In the genomic region with DNA sequence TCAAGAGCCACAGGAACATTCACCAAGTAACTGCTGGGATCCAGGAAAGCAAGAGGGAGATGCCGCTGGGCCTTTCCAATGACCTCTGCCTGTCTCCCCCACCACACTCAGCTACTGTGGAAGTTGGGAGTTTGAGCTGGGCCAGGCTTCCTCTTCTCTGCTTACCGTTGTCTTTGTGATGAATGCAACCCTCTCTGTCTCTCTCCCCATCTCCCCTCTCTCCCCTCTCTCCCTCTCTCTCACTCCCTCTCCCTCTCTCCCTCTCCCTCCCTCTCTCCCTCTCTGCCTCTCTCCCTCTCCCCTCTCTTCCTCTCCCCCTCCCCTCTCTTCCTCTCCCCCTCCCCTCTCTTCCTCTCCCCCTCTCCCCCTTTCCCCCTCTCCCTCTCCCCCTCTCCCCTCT, we compare ENCODE assay signal across 19 cellular contexts. TPM values are rescaled to one million over a fixed set of nuclear protein-coding genes. Genes with fewer than 3 reads are reported as not detected.
DNase-seq lines count a peak whose midpoint lies in the region; ATAC-seq and TF ChIP-seq lines count a peak whose summit lies in the region.
"Had no signal": no experiment of that assay in that cellular context is flagged by ENCODE, and none has a peak within 500 bp of the region (broad histone marks: within the 10 kb centered on the region; RNA-seq: fewer than 3 reads in every experiment).

No MANE protein-coding gene starts in this region.

- H4K8ac ChIP-seq in H9 (replicated peaks; ENCODE audit: insufficient read length, low read depth, low read length): no peak overlapping the region
- no peak overlapping the region for H4K8ac ChIP-seq in mesenchymal stem cell (ENCODE audit: low read length)

- TF ChIP-seq CTCF in MCF 10A (IDR thresholded peaks at IDR 0.05; ENCODE audit: unreplicated experiment): no peak
- no peak for TF ChIP-seq CTCF in mammary epithelial cell (conservative IDR thresholded peaks at IDR 0.05 in 1 of 2, IDR thresholded peaks at IDR 0.05 in 1 of 2; ENCODE audit: extremely low read depth in 1 of 2, insufficient read depth in 1 of 2, low read depth in 1 of 2, low read length in 2 of 2)
- TF ChIP-seq CTCF in H9 (conservative IDR thresholded peaks at IDR 0.05): no peak

- H3K79me1 ChIP-seq in H9 (ENCODE audit: insufficient read depth, low read depth, low read length, poor library complexity, severe bottlenecking) (no peaks in the 10 kb centered on the region), mesenchymal stem cell (replicated peaks; ENCODE audit: low read length, poor library complexity, severe bottlenecking) (no peaks in the 10 kb centered on the region)

- CTCF ChIA-PET in MCF 10A (lab: Yijun Ruan, JAX) (interaction anchor here (0.7 kb wide), 1 partner anchor 60 kb away, joined by 3 read pairs; no protein-coding TSS in a partner anchor), mammary epithelial cell (lab: Charles Lee; ENCODE audit: low non-redundant PET) (no interaction called here)

- H2BK5ac ChIP-seq in H9 (ENCODE audit: insufficient read length, low read length) (no peak overlapping the region), mesenchymal stem cell (ENCODE audit: low read depth, low read length, poor library complexity, severe bottlenecking) (no peak overlapping the region)

- no peak for DNase-seq in MCF 10A (ENCODE audit: unreplicated experiment)
- no peak for DNase-seq in mammary epithelial cell
- no peak for DNase-seq in H9
- no peak for DNase-seq in T-helper 17 cell
- DNase-seq in mesenchymal stem cell: no peak
- DNase-seq: AML-193; Caco-2; Calu3; CD4-positive, alpha-beta T cell; CD8-positive, alpha-beta T cell; DMS79 treated with DMSO at 0.1 percent for 48 hours; GF-D8 had no signal

- ATAC-seq in T-helper 17 cell: no peak
- ATAC-seq: A549; CD8-positive, alpha-beta T cell had no signal

- H3K56ac ChIP-seq in H9 (ENCODE audit: insufficient read length, low read depth, low read length): no peak overlapping the region

- H2BK12ac ChIP-seq in H9 (ENCODE audit: insufficient read length, low read depth, low read length) (no peak overlapping the region), mesenchymal stem cell (ENCODE audit: low read length in 2 of 2) (no peak overlapping the region)

- no peak overlapping the region for H3K4ac ChIP-seq in H9 (ENCODE audit: low read depth, low read length)
- no peak overlapping the region for H3K4ac ChIP-seq in mesenchymal stem cell (ENCODE audit: low read depth in 1 of 2, low read length in 2 of 2)

- H3K4me3 ChIP-seq in mammary epithelial cell (replicated peaks in 1 of 3; ENCODE audit: insufficient read depth in 1 of 3, low read depth in 2 of 3, low read length in 3 of 3) (no peak overlapping the region), mesenchymal stem cell (ENCODE audit: insufficient read depth in 1 of 2, low read depth in 1 of 2, low read length in 2 of 2) (no peak overlapping the region)
- H3K4me3 ChIP-seq: A549; BLaER1 treated with 17β-estradiol and CSF1 and Interleukin-3, amounts not matched to agents 10 nM and 100 nM had no signal

- H3K27ac Mint-ChIP-seq in MCF 10A (ENCODE audit: low read depth, unreplicated experiment) (peak overlapping the region; percentile 25), H9 (no peak overlapping the region), T-helper 17 cell (peak overlapping the region; percentile 60)
- H3K27ac Mint-ChIP-seq: B cell; CD4-positive, alpha-beta T cell; CD8-positive, alpha-beta T cell had no signal

- H4K91ac ChIP-seq in H9 (ENCODE audit: insufficient read length, low read depth, low read length) (no peak overlapping the region), mesenchymal stem cell (ENCODE audit: low read length) (no peak overlapping the region)

- WGBS in mammary epithelial cell (ENCODE audit: low coverage, missing lambda C conversion rate): 100% methylated on average over 2 of the region's 2 CpGs
- no CpG with 5 or more reads among the region's 2 CpGs for WGBS in H9 (ENCODE audit: extremely low coverage, insufficient read length, low lambda C conversion rate)
- WGBS in mesenchymal stem cell: 83% methylated on average over 2 of the region's 2 CpGs

- H3K27ac ChIP-seq in mammary epithelial cell (ENCODE audit: insufficient read depth, low read depth, low read length) (no peak overlapping the region), H9 (ENCODE audit: insufficient read length, low read depth, low read length) (no peak overlapping the region), mesenchymal stem cell (ENCODE audit: low read length, poor library complexity, severe bottlenecking) (no peak overlapping the region)
- H3K27ac ChIP-seq: 22Rv1; BLaER1 treated with 17β-estradiol and CSF1 and Interleukin-3, amounts not matched to agents 10 nM and 100 nM; C4-2B had no signal

- no peaks in the 10 kb centered on the region for H3K9me3 ChIP-seq in mammary epithelial cell (replicated peaks; ENCODE audit: insufficient read depth, low read length)
- H3K9me3 ChIP-seq in H9 (ENCODE audit: control insufficient read depth, low read depth, low read length): no peaks in the 10 kb centered on the region
- H3K9me3 ChIP-seq in T-helper 17 cell (ENCODE audit: control insufficient read depth, low read length, poor library complexity, severe bottlenecking): no peaks in the 10 kb centered on the region
- H3K9me3 ChIP-seq in mesenchymal stem cell (ENCODE audit: control insufficient read depth, low read length): no peaks in the 10 kb centered on the region
- H3K9me3 ChIP-seq: A549, Caco-2 had no signal

- no peak overlapping the region for H3K4me2 ChIP-seq in mammary epithelial cell (ENCODE audit: insufficient read depth, low read depth, low read length)
- H3K4me2 ChIP-seq in H9 (ENCODE audit: insufficient read depth, insufficient read length, low read length): no peak overlapping the region
- H3K4me2 ChIP-seq in mesenchymal stem cell (ENCODE audit: low read length, poor library complexity, severe bottlenecking): no peak overlapping the region
- H3K4me2 ChIP-seq: A549; BLaER1 treated with 17β-estradiol and CSF1 and Interleukin-3, amounts not matched to agents 10 nM and 100 nM had no signal

- H2AFZ ChIP-seq in mammary epithelial cell (ENCODE audit: low read depth, low read length) (no peak overlapping the region), H9 (ENCODE audit: low read length) (no peak overlapping the region), mesenchymal stem cell (ENCODE audit: low read depth, low read length) (no peak overlapping the region)

- no peak overlapping the region for H3K9ac ChIP-seq in mammary epithelial cell (ENCODE audit: insufficient read depth, low read length)
- H3K9ac ChIP-seq in H9 (ENCODE audit: extremely low read depth, insufficient read length, low read length): no peak overlapping the region
- no peak overlapping the region for H3K9ac ChIP-seq in mesenchymal stem cell (ENCODE audit: low read length)
- H3K9ac ChIP-seq: BLaER1 treated with 17β-estradiol and CSF1 and Interleukin-3, amounts not matched to agents 10 nM and 100 nM had no signal

- H3K14ac ChIP-seq in H9 (ENCODE audit: insufficient read depth, low read length) (0 out of 2 replicates have a peak overlapping the region, but pooled peaks have one; percentile 21), mesenchymal stem cell (ENCODE audit: low read length in 2 of 2) (no peak overlapping the region)

- H3K9me3 Mint-ChIP-seq in MCF 10A (ENCODE audit: unreplicated experiment): no peaks in the 10 kb centered on the region
- no peaks in the 10 kb centered on the region; a peak in 1 of 5 replicates for H3K9me3 Mint-ChIP-seq in H9
- H3K9me3 Mint-ChIP-seq: CD4-positive, alpha-beta T cell; CD8-positive, alpha-beta T cell had no signal

- no peak overlapping the region for H3K4me3 Mint-ChIP-seq in MCF 10A (ENCODE audit: unreplicated experiment)
- no peak overlapping the region for H3K4me3 Mint-ChIP-seq in H9
- H3K4me3 Mint-ChIP-seq in T-helper 17 cell: no peak overlapping the region
- H3K4me3 Mint-ChIP-seq: B cell; CD4-positive, alpha-beta T cell; CD8-positive, alpha-beta T cell had no signal

- dilution Hi-C loops in mammary epithelial cell (cut with HindIII; ENCODE audit: low sequenced_read_pairs): no loop called here

- intact Hi-C loops in MCF 10A (cut with micrococcal nuclease): no loop called here
- intact Hi-C loops in mammary epithelial cell (cut with micrococcal nuclease): no loop called here

- BruUV-seq in MCF 10A (replicated peaks; lab: Mats Ljungman, UMichigan): no TSS peak
- BruUV-seq in mammary epithelial cell (replicated peaks; lab: Mats Ljungman, UMichigan): no TSS peak

- peaks cover 5% of the 10 kb centered on the region for H3K27me3 Mint-ChIP-seq in MCF 10A (ENCODE audit: insufficient read depth, unreplicated experiment)
- peaks cover 16% of the 10 kb centered on the region for H3K27me3 Mint-ChIP-seq in H9 (ENCODE audit: low read depth)
- no peaks in the 10 kb centered on the region for H3K27me3 Mint-ChIP-seq in T-helper 17 cell
- H3K27me3 Mint-ChIP-seq: CD4-positive, alpha-beta T cell had no signal

- no peak overlapping the region for H2AK5ac ChIP-seq in H9 (ENCODE audit: insufficient read length, low read length)
- no peak overlapping the region for H2AK5ac ChIP-seq in mesenchymal stem cell (ENCODE audit: low read length, severe bottlenecking)

- H3K27me3 ChIP-seq in mammary epithelial cell (ENCODE audit: insufficient read depth, low read length) (no peaks in the 10 kb centered on the region), H9 (ENCODE audit: insufficient read depth, low read length) (no peaks in the 10 kb centered on the region; the same call in 1 of the 2 replicates), mesenchymal stem cell (ENCODE audit: control insufficient read depth in 1 of 2, insufficient read depth in 1 of 2, low read length in 2 of 2) (peaks cover 0 to 24% of the 10 kb centered on the region in 2 experiments)
- H3K27me3 ChIP-seq: BLaER1 treated with 17β-estradiol and CSF1 and Interleukin-3, amounts not matched to agents 10 nM and 100 nM had no signal

- H3K36me3 ChIP-seq in mammary epithelial cell (ENCODE audit: insufficient read depth, low read length): no peaks in the 10 kb centered on the region
- H3K36me3 ChIP-seq in mesenchymal stem cell (ENCODE audit: control insufficient read depth in 1 of 2, insufficient read depth in 2 of 2, low read depth in 1 of 2, low read length in 2 of 2): no peaks in the 10 kb centered on the region
- H3K36me3 ChIP-seq: BLaER1 treated with 17β-estradiol and CSF1 and Interleukin-3, amounts not matched to agents 10 nM and 100 nM had no signal

- no peaks in the 10 kb centered on the region for H3K36me3 Mint-ChIP-seq in MCF 10A (ENCODE audit: insufficient read depth, unreplicated experiment)
- H3K36me3 Mint-ChIP-seq in H9 (ENCODE audit: insufficient read depth in 1 of 3, low read depth in 3 of 3): no peaks in the 10 kb centered on the region
- no peaks in the 10 kb centered on the region for H3K36me3 Mint-ChIP-seq in T-helper 17 cell (ENCODE audit: low read depth)
- H3K36me3 Mint-ChIP-seq: CD8-positive, alpha-beta T cell had no signal

- POLR2A ChIA-PET in MCF 10A (lab: Yijun Ruan, JAX): no interaction called here

- H3T11ph ChIP-seq in H9 (ENCODE audit: low read length): no peak overlapping the region

- no peaks in the 10 kb centered on the region for H3K4me1 Mint-ChIP-seq in MCF 10A (ENCODE audit: insufficient read depth, unreplicated experiment)
- H3K4me1 Mint-ChIP-seq in H9: peaks cover 0 to 2% of the 10 kb centered on the region in 2 experiments; a peak in 2 of 4 replicates
- H3K4me1 Mint-ChIP-seq in T-helper 17 cell: peaks cover 4% of the 10 kb centered on the region

- no peaks in the 10 kb centered on the region for H3K79me2 ChIP-seq in mammary epithelial cell (ENCODE audit: insufficient read depth, low read length)
- no peaks in the 10 kb centered on the region for H3K79me2 ChIP-seq in H9 (ENCODE audit: insufficient read depth, low read length)

- H3K4me1 ChIP-seq in mammary epithelial cell (ENCODE audit: insufficient read depth, low read length): no peaks in the 10 kb centered on the region
- H3K4me1 ChIP-seq in H9 (ENCODE audit: insufficient read depth, low read length): no peaks in the 10 kb centered on the region
- no peaks in the 10 kb centered on the region for H3K4me1 ChIP-seq in mesenchymal stem cell (ENCODE audit: control insufficient read depth, insufficient read depth, low read depth, low read length)
- H3K4me1 ChIP-seq: Caco-2 had no signal

- H3K23ac ChIP-seq in H9 (ENCODE audit: insufficient read length, low read depth, low read length) (no peak overlapping the region), mesenchymal stem cell (ENCODE audit: low read length in 2 of 2) (no peak overlapping the region)

- in situ Hi-C loops in mammary epithelial cell (cut with MboI; ENCODE audit: low sequenced_read_pairs in 2 of 2): no loop called here

- H4K20me1 ChIP-seq in mammary epithelial cell (ENCODE audit: insufficient read depth, low read length) (no peaks in the 10 kb centered on the region), H9 (ENCODE audit: control insufficient read depth, insufficient read depth, insufficient read length) (no peaks in the 10 kb centered on the region)

- no peak overlapping the region for H4K5ac ChIP-seq in H9 (ENCODE audit: insufficient read length, low read depth, low read length)

- H2BK120ac ChIP-seq in H9 (ENCODE audit: low read depth, low read length, poor library complexity, severe bottlenecking) (no peak overlapping the region), mesenchymal stem cell (ENCODE audit: low read depth, low read length) (no peak overlapping the region)

- H2BK15ac ChIP-seq in H9 (ENCODE audit: low read depth, low read length): no peak overlapping the region
- no peak overlapping the region for H2BK15ac ChIP-seq in mesenchymal stem cell (ENCODE audit: low read depth, poor library complexity, severe bottlenecking)

- H3K18ac ChIP-seq in H9 (ENCODE audit: insufficient read length, low read depth, low read length) (no peak overlapping the region), mesenchymal stem cell (ENCODE audit: low read depth in 1 of 2, low read length in 2 of 2) (no peak overlapping the region)

- no peaks in the 10 kb centered on the region for H3K23me2 ChIP-seq in H9 (ENCODE audit: insufficient read length, low read depth, low read length, poor library complexity, severe bottlenecking)

- no peak overlapping the region for H2BK20ac ChIP-seq in H9 (ENCODE audit: low read depth, low read length, poor library complexity, severe bottlenecking)

RNA-seq across cellular contexts. Expression of gene EDN3, which starts 54.8 kb away (rescaled TPM):
- total RNA-seq in MCF 10A (2022) (not detected in 2 replicates), mammary epithelial cell (under 1 TPM in 1 of 2 donors, not detected in 1; 0.17 TPM), H9 (2021) (0.20 and 0.24 TPM in 2 replicates), T-helper 17 cell (1 to 10 TPM in 1 of 2 donors, under 1 TPM in 1; 0.92 to 1.0 TPM)
- polyA plus RNA-seq in mammary epithelial cell: not detected
- polyA minus RNA-seq in mammary epithelial cell: not detected
- not detected for polyA plus RNA-seq in mesenchymal stem cell (2013, experiment 1 of 2)
- not detected for polyA plus RNA-seq in mesenchymal stem cell (2013, experiment 2 of 2)
- total RNA-seq: A172, B cell, Calu3 had no signal
- polyA plus RNA-seq: BJ had no signal

Comparison
In these comparisons a context has a peak if more than half of its experiments do, and no peak if none do; other contexts are left out.
1. H3K27ac Mint-ChIP-seq: peak in MCF 10A (single experiment) and T-helper 17 cell (single experiment); none in H9 (0 of 3).